In the genomic region with DNA sequence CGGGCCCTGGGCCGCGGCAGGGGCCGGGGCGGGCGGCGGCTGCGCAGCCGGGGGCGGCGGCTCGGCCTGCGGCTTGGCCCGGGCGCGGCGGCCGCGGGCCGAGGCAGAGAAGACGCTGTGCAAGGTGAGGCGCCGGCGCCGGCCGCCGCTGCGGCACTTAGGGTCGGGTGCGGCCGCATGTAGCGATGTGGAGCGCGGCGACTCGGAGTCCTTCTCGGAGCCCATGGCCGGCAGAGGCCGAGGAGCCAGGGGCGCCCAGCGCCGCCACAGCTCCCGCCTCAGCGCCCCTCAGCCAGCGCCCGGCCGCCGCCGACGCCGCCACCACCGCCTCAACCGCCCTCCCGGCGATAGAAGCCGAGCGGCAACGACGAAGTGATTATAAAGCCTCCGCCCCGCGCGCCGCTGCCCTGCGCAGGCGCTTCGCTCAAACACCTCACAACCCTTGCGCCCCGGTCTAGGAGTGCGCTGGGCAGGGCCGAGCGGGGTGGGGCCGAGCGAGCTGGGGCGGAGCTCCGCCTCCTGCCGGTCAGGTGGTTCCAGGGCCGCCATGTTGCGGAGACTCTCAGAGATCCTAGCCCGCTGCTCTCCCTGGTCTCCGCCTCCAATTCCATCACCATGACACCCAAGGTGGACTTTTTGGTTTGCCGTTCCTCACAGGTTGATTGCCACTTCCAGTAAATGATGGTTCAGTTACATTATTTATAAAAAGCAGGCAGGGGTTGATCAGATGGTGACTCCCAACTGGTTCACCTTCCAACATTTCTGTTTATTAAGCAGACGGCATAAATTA, we compare ENCODE assay signal across 8 cellular contexts. TPM values are rescaled to one million over a fixed set of nuclear protein-coding genes. Genes with fewer than 3 reads are reported as not detected.
DNase-seq lines count a peak whose midpoint lies in the region; ATAC-seq and TF ChIP-seq lines count a peak whose summit lies in the region.

A gene with protein sequence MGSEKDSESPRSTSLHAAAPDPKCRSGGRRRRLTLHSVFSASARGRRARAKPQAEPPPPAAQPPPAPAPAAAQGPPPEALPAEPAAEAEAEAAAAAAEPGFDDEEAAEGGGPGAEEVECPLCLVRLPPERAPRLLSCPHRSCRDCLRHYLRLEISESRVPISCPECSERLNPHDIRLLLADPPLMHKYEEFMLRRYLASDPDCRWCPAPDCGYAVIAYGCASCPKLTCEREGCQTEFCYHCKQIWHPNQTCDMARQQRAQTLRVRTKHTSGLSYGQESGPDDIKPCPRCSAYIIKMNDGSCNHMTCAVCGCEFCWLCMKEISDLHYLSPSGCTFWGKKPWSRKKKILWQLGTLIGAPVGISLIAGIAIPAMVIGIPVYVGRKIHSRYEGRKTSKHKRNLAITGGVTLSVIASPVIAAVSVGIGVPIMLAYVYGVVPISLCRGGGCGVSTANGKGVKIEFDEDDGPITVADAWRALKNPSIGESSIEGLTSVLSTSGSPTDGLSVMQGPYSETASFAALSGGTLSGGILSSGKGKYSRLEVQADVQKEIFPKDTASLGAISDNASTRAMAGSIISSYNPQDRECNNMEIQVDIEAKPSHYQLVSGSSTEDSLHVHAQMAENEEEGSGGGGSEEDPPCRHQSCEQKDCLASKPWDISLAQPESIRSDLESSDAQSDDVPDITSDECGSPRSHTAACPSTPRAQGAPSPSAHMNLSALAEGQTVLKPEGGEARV (minus strand): TSS at position 349 of the 790 bp plus-strand sequence. CDS start 124 bp downstream, at position 225.

- no peak for TF ChIP-seq CTCF in AG04450 (IDR thresholded peaks at IDR 0.05; ENCODE audit: low read depth, low read length)
- TF ChIP-seq CTCF in activated B cell treated with CpG ODN at 0.5 μM for 24 hours (IDR thresholded peaks at IDR 0.05): no peak

- ATAC-seq in GM18909 (IDR thresholded peaks at IDR 0.05; ENCODE audit: poor library complexity, unreplicated experiment): peak; percentile 87
- ATAC-seq in HG03175 (IDR thresholded peaks at IDR 0.05; ENCODE audit: unreplicated experiment): peak; percentile 86
- peak; percentile 91 for ATAC-seq in activated B cell treated with CpG ODN at 0.5 μM for 24 hours (ENCODE audit: low read depth)

- CTCF ChIA-PET in AG04450 (lab: Charles Lee): interaction anchor here (0.7 to 1.9 kb wide), 3 partner anchors 32 to 43 kb away, joined by 3 to 10 read pairs (median 3); no protein-coding TSS in a partner anchor
- CTCF ChIA-PET in activated B cell treated with CpG ODN at 0.5 μM for 24 hours (lab: Charles Lee): interaction anchor here (0.7 to 1.7 kb wide), 4 partner anchors 16 to 162 kb away, joined by 3 to 8 read pairs (median 4); no protein-coding TSS in a partner anchor

- no peaks in the 10 kb centered on the region for H3K9me3 ChIP-seq in AG04450 (ENCODE audit: control insufficient read depth, insufficient read depth, low read length)

- no peaks in the 10 kb centered on the region for H3K9me3 Mint-ChIP-seq in activated B cell treated with CpG ODN at 0.5 μM for 24 hours

- peak within 1 kb of the TSS; percentile 25 for H3K27ac ChIP-seq in AG04450 (ENCODE audit: low read depth, low read length)
- H3K27ac ChIP-seq in caudate nucleus (ENCODE audit: low read depth, low read length): peak within 1 kb of the TSS; percentile 76

- H3K4me3 ChIP-seq in AG04450 (ENCODE audit: low read depth, low read length): peak within 1 kb of the TSS; percentile 84

- peaks cover 37% of the 10 kb centered on the region for H3K4me1 Mint-ChIP-seq in activated B cell treated with CpG ODN at 0.5 μM for 24 hours

- no peaks in the 10 kb centered on the region for H3K27me3 ChIP-seq in AG04450 (ENCODE audit: control insufficient read depth, insufficient read depth, low read length)

- DNase-seq in AG04450 (ENCODE audit: low read depth, low spot score) (peak; percentile 71), NCI-H345 (lab: John Stamatoyannopoulos, UW) (peak; percentile 98), activated B cell treated with CpG ODN at 0.5 μM for 24 hours (peak; percentile 92), caudate nucleus (lab: John Stamatoyannopoulos, UW) (peak; percentile 29 to 97 (median 91)), iris pigment epithelial cell (ENCODE audit: low read depth) (peak; percentile 96)
- peak; percentile 91 to 94 for DNase-seq in stimulated activated CD4-positive, alpha-beta T cell treated with anti-CD3 and anti-CD28 coated beads, Interleukin-12 subunit alpha, Interleukin-12 subunit beta, amount 100 ng/mL, for 24 hours (ENCODE audit: low read depth in 2 of 2)

- H3K27ac Mint-ChIP-seq in activated B cell treated with CpG ODN at 0.5 μM for 24 hours: peak within 1 kb of the TSS; percentile 91

- H3K27me3 Mint-ChIP-seq in activated B cell treated with CpG ODN at 0.5 μM for 24 hours: no peaks in the 10 kb centered on the region

- peak within 1 kb of the TSS; percentile 90 for H3K4me3 Mint-ChIP-seq in activated B cell treated with CpG ODN at 0.5 μM for 24 hours

- intact Hi-C loops in activated B cell treated with CpG ODN at 0.5 μM for 24 hours (cut with micrococcal nuclease): loop anchor here (1.0 to 10.0 kb wide), 5 partner anchors 17 to 163 kb away; partner anchors contain the start of genes AZIN2, S100PBP and YARS1

- POLR2A ChIA-PET in AG04450 (lab: Yijun Ruan, JAX) (interaction anchor here (0.6 to 2.3 kb wide), 13 partner anchors 10 to 122 kb away, joined by 3 to 11 read pairs (median 5); no protein-coding TSS in a partner anchor), activated B cell treated with CpG ODN at 0.5 μM for 24 hours (lab: Charles Lee) (interaction anchor here (0.5 to 3.1 kb wide), 33 partner anchors 8 to 892 kb away, joined by 3 to 93 read pairs (median 5); partner anchors contain the start of genes AZIN2, KPNA6, S100PBP and TMEM39B)

- peaks cover 5% of the 10 kb centered on the region for H3K36me3 Mint-ChIP-seq in activated B cell treated with CpG ODN at 0.5 μM for 24 hours (ENCODE audit: low read depth)

RNA-seq across cellular contexts. Expression of the gene that starts here (rescaled TPM):
- polyA plus RNA-seq in AG04450 (2011; rRNA removed): 8.5 and 10.1 TPM in 2 replicates
- polyA minus RNA-seq in AG04450 (2011; rRNA and poly(A)+ RNA removed): 18.0 and 19.5 TPM in 2 replicates
- 22.7 and 23.6 TPM in 2 replicates for total RNA-seq in activated B cell treated with CpG ODN at 0.5 μM for 24 hours

Comparison
In these comparisons a context has a peak if more than half of its experiments do, and no peak if none do; other contexts are left out.
1. Peak in every context shown above with its lines: DNase-seq, ATAC-seq, H3K4me3 ChIP-seq and H3K27ac ChIP-seq.